ENCODE assay signal across 17 cellular contexts in genomic region chr12:66453837-66454236, GRCh38.
DNase-seq lines count a peak whose midpoint lies in the region; ATAC-seq, FAIRE-seq and TF ChIP-seq lines count a peak whose summit lies in the region.
"Had no signal": no experiment of that assay in that cellular context is flagged by ENCODE, and none has a peak within 500 bp of the region (broad histone marks: within the 10 kb centered on the region; RNA-seq: fewer than 3 reads in every experiment).

No MANE protein-coding gene starts in this region.

- no peaks in the 10 kb centered on the region for H3K4me1 Mint-ChIP-seq in naive thymus-derived CD8-positive, alpha-beta T cell

- peaks cover 0 to 1% (median 0%) of the 10 kb centered on the region in 5 donors for H3K27me3 Mint-ChIP-seq in naive thymus-derived CD8-positive, alpha-beta T cell

- H3K9me3 Mint-ChIP-seq in naive thymus-derived CD8-positive, alpha-beta T cell: no peaks in the 10 kb centered on the region
- H3K9me3 Mint-ChIP-seq: activated naive CD4-positive, alpha-beta T cell treated with anti-CD3 and anti-CD28 coated beads, Interleukin-2, amount 10 ng/mL, durations not matched to agents 7 days and 5 days had no signal

- intact Hi-C loops in dorsolateral prefrontal cortex (cut with DNase I): no loop called here

- no peak for FAIRE-seq in HTR-8/SVneo (lab: Jason Lieb, UNC)
- FAIRE-seq: pancreas had no signal

- POLR2A ChIA-PET in naive thymus-derived CD8-positive, alpha-beta T cell (lab: Charles Lee): no interaction called here

- H3K36me3 Mint-ChIP-seq in naive thymus-derived CD8-positive, alpha-beta T cell: peaks cover 0 to 3% (median 0%) of the 10 kb centered on the region in 3 donors
- H3K36me3 Mint-ChIP-seq: activated naive CD4-positive, alpha-beta T cell treated with anti-CD3 and anti-CD28 coated beads, Interleukin-2, amount 10 ng/mL, durations not matched to agents 7 days and 5 days; CD14-positive monocyte had no signal

- no peak overlapping the region for H3K4me3 ChIP-seq in dorsolateral prefrontal cortex
- H3K4me3 ChIP-seq: lower lobe of right lung, MG63, pancreas had no signal

- no peak overlapping the region for H3K4me3 Mint-ChIP-seq in naive thymus-derived CD8-positive, alpha-beta T cell
- H3K4me3 Mint-ChIP-seq: activated naive CD4-positive, alpha-beta T cell treated with anti-CD3 and anti-CD28 coated beads, Interleukin-2, amount 10 ng/mL, durations not matched to agents 7 days and 5 days; CD14-positive monocyte had no signal

- no peak for TF ChIP-seq CTCF in dorsolateral prefrontal cortex (IDR thresholded peaks at IDR 0.05 in 54 of 56, conservative IDR thresholded peaks at IDR 0.05 in 2 of 56; ENCODE audit: low read depth in 1 of 56, partially characterized antibody in 56 of 56)

- peak; percentile 94 for ATAC-seq in GM18508 (IDR thresholded peaks at IDR 0.05; ENCODE audit: insufficient read depth, unreplicated experiment)
- ATAC-seq in GM19395 (IDR thresholded peaks at IDR 0.05; ENCODE audit: unreplicated experiment): peak; percentile 86
- peak; percentile 72 for ATAC-seq in HG02763 (IDR thresholded peaks at IDR 0.05; ENCODE audit: unreplicated experiment)
- ATAC-seq in HG03460 (IDR thresholded peaks at IDR 0.05; ENCODE audit: unreplicated experiment): peak; percentile 87
- ATAC-seq in naive thymus-derived CD8-positive, alpha-beta T cell: no peak
- ATAC-seq: lower lobe of right lung, pancreas had no signal

- H3K27ac Mint-ChIP-seq in naive thymus-derived CD8-positive, alpha-beta T cell: no peak overlapping the region
- H3K27ac Mint-ChIP-seq: activated naive CD4-positive, alpha-beta T cell treated with anti-CD3 and anti-CD28 coated beads, Interleukin-2, amount 10 ng/mL, durations not matched to agents 7 days and 5 days; CD14-positive monocyte had no signal

- H3K27me3 ChIP-seq in dorsolateral prefrontal cortex: no peaks in the 10 kb centered on the region
- H3K27me3 ChIP-seq: MG63, pancreas had no signal

- no peak for DNase-seq in HTR-8/SVneo (ENCODE audit: insufficient read length, low spot score)
- DNase-seq in dorsolateral prefrontal cortex: no peak
- DNase-seq in stimulated activated CD4-positive, alpha-beta T cell treated with anti-CD3 and anti-CD28 coated beads, Interleukin-4, amount 100 ng/mL, for 24 hours: no peak
- DNase-seq in naive thymus-derived CD8-positive, alpha-beta T cell: no peak
- DNase-seq: activated CD4-positive, alpha-beta T cell treated with anti-CD3 and anti-CD28 coated beads for 1 hour; activated naive CD4-positive, alpha-beta T cell treated with anti-CD3 and anti-CD28 coated beads, Interleukin-2, amount 10 ng/mL, durations not matched to agents 7 days and 5 days; glutamatergic neuron; lower lobe of right lung; MG63; NCI-H526 treated with DMSO at 0.1 percent for 48 hours; pancreas; stimulated activated CD4-positive, alpha-beta T cell treated with anti-CD3 and anti-CD28 coated beads, Interleukin-2, amount 100 ng/mL, for 24 hours had no signal

- H3K27ac ChIP-seq in dorsolateral prefrontal cortex: no peak overlapping the region
- H3K27ac ChIP-seq: lower lobe of right lung, pancreas had no signal

Comparison
In these comparisons a context has a peak if more than half of its experiments do, and no peak if none do; other contexts are left out.
1. ATAC-seq: peak in GM18508 (single experiment), GM19395 (single experiment), HG02763 (single experiment) and HG03460 (single experiment); none in naive thymus-derived CD8-positive, alpha-beta T cell (0 of 2).